1 cellular context compared by ENCODE assay signal in genomic region chr11:46948378-46949131, GRCh38.
A peak's percentile ranks its signal among the peaks of the same experiment; 100 is the strongest.
TF ChIP-seq lines count a peak whose summit lies in the region.

No MANE protein-coding gene starts in this region.

TF ChIP-seq in IMR-90, 13 proteins besides CTCF, POLR2A, EP300 and RAD21 (continued from another document):
- TF ChIP-seq BHLHE40 (IDR thresholded peaks at IDR 0.05; ENCODE audit: low read depth, low read length) (peak; percentile 13; the same call in 1 of the 2 replicates), MAZ (IDR thresholded peaks at IDR 0.05; ENCODE audit: borderline replicate concordance, low read depth, low read length) (no peak), FOS (IDR thresholded peaks at IDR 0.05; ENCODE audit: low read depth, low read length) (peak; percentile 84)
